Comparison of ENCODE assay signal across 18 cellular contexts in the genomic region with DNA sequence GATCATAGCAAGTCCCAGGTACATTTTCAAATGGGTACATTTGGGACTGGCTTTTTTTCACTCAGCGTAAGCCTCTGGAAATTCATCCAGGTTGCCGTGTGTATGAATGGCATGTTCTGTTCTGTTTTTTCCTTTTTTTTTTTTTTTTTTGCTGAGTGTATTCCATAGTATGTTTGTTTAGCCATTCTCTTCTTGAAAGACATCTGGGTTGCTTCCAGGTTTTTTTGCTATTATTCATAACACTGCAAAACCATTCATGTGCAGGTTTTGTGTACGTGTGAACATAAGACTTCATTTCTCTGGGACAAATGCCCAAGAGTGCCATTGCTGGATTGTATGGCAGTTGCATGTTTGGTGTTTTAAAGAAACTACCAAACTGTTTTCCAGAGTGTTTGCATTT.
DNase-seq lines count a peak whose midpoint lies in the region; ATAC-seq, FAIRE-seq and TF ChIP-seq lines count a peak whose summit lies in the region.
"Had no signal": no experiment of that assay in that cellular context is flagged by ENCODE, and none has a peak within 500 bp of the region (broad histone marks: within the 10 kb centered on the region; RNA-seq: fewer than 3 reads in every experiment).

No MANE protein-coding gene starts in this region.

- H3K36me3 ChIP-seq in astrocyte (ENCODE audit: insufficient read depth, low read length): no peaks in the 10 kb centered on the region

- TF ChIP-seq CTCF in A549 (IDR thresholded peaks at IDR 0.05): no peak
- no peak for TF ChIP-seq CTCF in astrocyte (IDR thresholded peaks at IDR 0.05; ENCODE audit: insufficient read depth, low read depth, low read length)

- peak in 1 of 2 experiments; percentile 39 for DNase-seq in A549 (ENCODE audit: low read depth in 1 of 2, low spot score in 1 of 2)
- DNase-seq in DMS79 treated with DMSO at 0.1 percent for 48 hours (lab: John Stamatoyannopoulos, UW): peak; percentile 70
- peak; percentile 83 for DNase-seq in NCI-H1105 treated with DMSO at 0.1 percent for 48 hours (lab: John Stamatoyannopoulos, UW)
- DNase-seq in astrocyte (ENCODE audit: low read depth): no peak
- no peak for DNase-seq in ureter (ENCODE audit: low spot score)
- DNase-seq: ACHN; CD4-positive, CD25-positive, alpha-beta regulatory T cell; EL; Karpas-422; MV-4-11; NCI-H187; NCI-H446 treated with DMSO at 0.1 percent for 48 hours; SJCRH30; SW 1271 had no signal

- FAIRE-seq in A549 (lab: Jason Lieb, UNC) (peak; percentile 13), astrocyte (lab: Jason Lieb, UNC) (no peak)

- no peak for TF ChIP-seq RAD21 in A549 (conservative IDR thresholded peaks at IDR 0.05 in 1 of 2, IDR thresholded peaks at IDR 0.05 in 1 of 2)

- H3K4me3 Mint-ChIP-seq in astrocyte (ENCODE audit: unreplicated experiment): no peak overlapping the region
- H3K4me3 Mint-ChIP-seq: CD4-positive, CD25-positive, alpha-beta regulatory T cell; T-helper 2 cell treated with Interferon-gamma antibody and Interleukin-4, amounts not matched to agents 5 μg/mL and 100 μg/mL, for 36 hours had no signal

- POLR2A ChIA-PET in A549 (lab: Yijun Ruan, JAX): no interaction called here

- H3K27me3 ChIP-seq in astrocyte (ENCODE audit: insufficient read depth, low read length): no peaks in the 10 kb centered on the region

- no peaks in the 10 kb centered on the region for H4K20me1 ChIP-seq in astrocyte (ENCODE audit: insufficient read depth, low read length)

- no peaks in the 10 kb centered on the region for H3K79me2 ChIP-seq in astrocyte (ENCODE audit: insufficient read depth, low read length)

- H3K27ac ChIP-seq in A549: peak overlapping the region; percentile 58 to 62; a peak in 5 of 6 replicates
- H3K27ac ChIP-seq in astrocyte (ENCODE audit: low read depth, low read length): no peak overlapping the region
- H3K27ac ChIP-seq: SJCRH30 had no signal

- H3K9ac ChIP-seq in astrocyte (ENCODE audit: low read length): no peak overlapping the region

- TF ChIP-seq POLR2A in A549 (IDR thresholded peaks at IDR 0.05; ENCODE audit: low read length): no peak

- H3K4me1 ChIP-seq in A549: peaks cover 23% of the 10 kb centered on the region
- peaks cover 8% of the 10 kb centered on the region for H3K4me1 ChIP-seq in astrocyte (ENCODE audit: insufficient read depth, low read length)
- H3K4me1 ChIP-seq: SJCRH30 had no signal

- peak; percentile 66 to 71; a peak in 4 of 6 replicates for ATAC-seq in A549
- no peak for ATAC-seq in GM18520 (IDR thresholded peaks at IDR 0.05; ENCODE audit: unreplicated experiment)
- no peak for ATAC-seq in GM21515 (IDR thresholded peaks at IDR 0.05; ENCODE audit: unreplicated experiment)
- ATAC-seq in HG03439 (IDR thresholded peaks at IDR 0.05; ENCODE audit: unreplicated experiment): no peak

- H3K27ac Mint-ChIP-seq in astrocyte (ENCODE audit: unreplicated experiment): no peak overlapping the region
- H3K27ac Mint-ChIP-seq: CD4-positive, CD25-positive, alpha-beta regulatory T cell; T-helper 2 cell treated with Interferon-gamma antibody and Interleukin-4, amounts not matched to agents 5 μg/mL and 100 μg/mL, for 36 hours had no signal

- no peak overlapping the region for H3K4me3 ChIP-seq in A549
- H3K4me3 ChIP-seq in astrocyte (ENCODE audit: insufficient read depth, low read depth, low read length): no peak overlapping the region
- H3K4me3 ChIP-seq: SJCRH30 had no signal

- CTCF ChIA-PET in A549 (lab: Yijun Ruan, JAX): no interaction called here

- H3K4me2 ChIP-seq in A549 (peak overlapping the region; percentile 58), astrocyte (ENCODE audit: low read length) (peak overlapping the region; percentile 42)

- H3K9me3 ChIP-seq in A549 (peaks cover 33% of the 10 kb centered on the region), astrocyte (ENCODE audit: insufficient read depth, low read depth, low read length) (peaks cover 4% of the 10 kb centered on the region)
- H3K9me3 ChIP-seq: SJCRH30 had no signal

- peaks cover 13% of the 10 kb centered on the region for H3K4me1 Mint-ChIP-seq in astrocyte (ENCODE audit: low read depth, unreplicated experiment)

- peaks cover 2% of the 10 kb centered on the region for H3K36me3 Mint-ChIP-seq in astrocyte (ENCODE audit: low read depth, unreplicated experiment)
- H3K36me3 Mint-ChIP-seq: CD4-positive, CD25-positive, alpha-beta regulatory T cell had no signal

- no peak for TF ChIP-seq EP300 in A549 (IDR thresholded peaks at IDR 0.05)

- H3K27me3 Mint-ChIP-seq in astrocyte (ENCODE audit: low read depth, unreplicated experiment): peaks cover 4% of the 10 kb centered on the region

- H2AFZ ChIP-seq in astrocyte (ENCODE audit: low read depth, low read length): no peak overlapping the region

- H3K9me3 Mint-ChIP-seq in astrocyte (ENCODE audit: unreplicated experiment): peaks cover 21% of the 10 kb centered on the region

- 17% methylated on average over 3 of the region's 3 CpGs for WGBS in A549 (ENCODE audit: missing lambda C conversion rate)

TF ChIP-seq in A549, 52 proteins besides CTCF, POLR2A, EP300 and RAD21:
- no peak for TF ChIP-seq RNF2 (IDR thresholded peaks at IDR 0.05; ENCODE audit: borderline replicate concordance, low read depth)
- TF ChIP-seq JUNB (IDR thresholded peaks at IDR 0.05): 0 out of 2 replicates have a peak, but pooled peaks have one; percentile 29
- TF ChIP-seq CBX2 (IDR thresholded peaks at IDR 0.05; ENCODE audit: borderline replicate concordance, low read depth): no peak
- no peak for TF ChIP-seq EHMT2 (IDR thresholded peaks at IDR 0.05; ENCODE audit: low read depth)
- no peak for TF ChIP-seq FOSL2 (IDR thresholded peaks at IDR 0.05)
- TF ChIP-seq FOSL2 (CRISPR knock-in tag; IDR thresholded peaks at IDR 0.05): 0 out of 2 replicates have a peak, but pooled peaks have one; percentile 14
- no peak for TF ChIP-seq KDM1A (IDR thresholded peaks at IDR 0.05; ENCODE audit: low read depth)
- no peak for TF ChIP-seq RCOR1 (IDR thresholded peaks at IDR 0.05; ENCODE audit: low read depth, low read length)
- TF ChIP-seq HOXA7 (CRISPR knock-in tag; IDR thresholded peaks at IDR 0.05): no peak
- TF ChIP-seq MAFK (IDR thresholded peaks at IDR 0.05; ENCODE audit: partially characterized antibody): peak; percentile 11
- TF ChIP-seq, protein P1, sequence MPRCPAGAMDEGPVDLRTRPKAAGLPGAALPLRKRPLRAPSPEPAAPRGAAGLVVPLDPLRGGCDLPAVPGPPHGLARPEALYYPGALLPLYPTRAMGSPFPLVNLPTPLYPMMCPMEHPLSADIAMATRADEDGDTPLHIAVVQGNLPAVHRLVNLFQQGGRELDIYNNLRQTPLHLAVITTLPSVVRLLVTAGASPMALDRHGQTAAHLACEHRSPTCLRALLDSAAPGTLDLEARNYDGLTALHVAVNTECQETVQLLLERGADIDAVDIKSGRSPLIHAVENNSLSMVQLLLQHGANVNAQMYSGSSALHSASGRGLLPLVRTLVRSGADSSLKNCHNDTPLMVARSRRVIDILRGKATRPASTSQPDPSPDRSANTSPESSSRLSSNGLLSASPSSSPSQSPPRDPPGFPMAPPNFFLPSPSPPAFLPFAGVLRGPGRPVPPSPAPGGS (IDR thresholded peaks at IDR 0.05): no peak
- TF ChIP-seq JUN (IDR thresholded peaks at IDR 0.05): no peak

Comparison
In these comparisons a context has a peak if more than half of its experiments do, and no peak if none do; other contexts are left out.
1. ATAC-seq: peak in A549 (2 of 2); none in GM18520 (single experiment), GM21515 (single experiment) and HG03439 (single experiment).
2. DNase-seq: peak in DMS79 treated with DMSO at 0.1 percent for 48 hours (single experiment) and NCI-H1105 treated with DMSO at 0.1 percent for 48 hours (single experiment); none in astrocyte (single experiment) and ureter (single experiment).